In the genomic region with DNA sequence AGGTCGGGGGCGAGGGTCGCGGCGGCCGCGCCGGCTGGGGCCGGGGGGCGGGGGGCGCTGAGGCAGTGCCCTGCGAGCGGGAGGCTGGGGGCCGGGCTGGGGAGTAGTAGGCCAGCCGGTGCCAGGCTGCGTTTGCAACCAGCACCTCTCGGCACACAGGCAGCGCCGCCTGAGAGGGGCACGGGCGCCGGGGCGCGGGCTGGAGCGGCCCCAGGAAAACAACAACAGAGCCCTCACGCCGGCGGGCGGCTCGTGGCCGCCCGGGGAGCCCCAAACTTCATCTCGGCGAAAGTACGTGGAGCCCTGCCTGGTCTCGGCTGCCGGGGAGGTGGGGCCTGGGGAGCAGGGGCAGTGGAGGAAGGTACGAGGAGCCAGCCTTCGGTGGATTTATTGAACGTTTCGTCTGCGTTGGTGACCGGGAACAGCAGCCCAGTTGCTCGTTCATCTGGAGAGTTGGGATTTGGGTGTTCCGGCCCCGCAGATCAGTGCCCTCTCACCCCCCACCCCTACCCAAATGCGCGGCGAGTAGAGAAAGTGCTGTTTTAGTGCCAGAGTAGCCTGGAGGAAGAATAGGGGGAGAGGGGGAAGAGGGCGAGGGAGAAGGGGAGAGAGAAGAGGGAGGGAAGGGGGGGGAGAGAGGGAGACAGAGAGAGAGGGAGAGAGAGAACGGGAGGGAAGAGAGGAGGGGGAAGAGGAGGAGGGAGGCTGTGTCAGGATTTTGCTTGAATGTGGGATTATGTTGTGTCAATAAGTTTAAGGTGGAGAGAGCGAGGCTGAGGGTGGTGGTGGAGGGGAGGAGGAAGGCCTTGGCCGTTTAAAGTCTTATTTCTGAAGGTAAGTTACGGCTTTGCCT, we compare ENCODE assay signal across 8 cellular contexts. TPM values are rescaled to one million over a fixed set of nuclear protein-coding genes. Genes with fewer than 3 reads are reported as not detected.
A peak's percentile ranks its signal among the peaks of the same experiment; 100 is the strongest.
DNase-seq lines count a peak whose midpoint lies in the region; ATAC-seq and TF ChIP-seq lines count a peak whose summit lies in the region.

No MANE protein-coding gene starts in this region.

- TF ChIP-seq CTCF in colonic mucosa (IDR thresholded peaks at IDR 0.05) = no peak

- H3K9me3 ChIP-seq in colonic mucosa = no peaks in the 10 kb centered on the region

- H3K27ac ChIP-seq in colonic mucosa (peak overlapping the region; percentile 95), layer of hippocampus (ENCODE audit: low read depth, low read length) (peak overlapping the region; percentile 91)

- H3K36me3 ChIP-seq in colonic mucosa = no peaks in the 10 kb centered on the region

- H3K27me3 ChIP-seq in colonic mucosa (no peaks in the 10 kb centered on the region), layer of hippocampus (ENCODE audit: control insufficient read depth, insufficient read depth, low read length) (no peaks in the 10 kb centered on the region)

- ATAC-seq in HG02678 (IDR thresholded peaks at IDR 0.05; ENCODE audit: unreplicated experiment) = peak; percentile 32

- intact Hi-C loops in colonic mucosa (cut with DNase I) = loop anchor here (2.0 to 10.0 kb wide), 2 partner anchors 93 to 259 kb away; no protein-coding TSS in a partner anchor

- peak overlapping the region; percentile 82 for H3K4me3 ChIP-seq in colonic mucosa

- DNase-seq in NCI-H2196 (lab: John Stamatoyannopoulos, UW; ENCODE audit: unreplicated experiment) (peak; percentile 24), NCI-H2196 treated with DMSO at 0.1 percent for 48 hours (lab: John Stamatoyannopoulos, UW; ENCODE audit: unreplicated experiment) (no peak), NCI-H1694 (lab: John Stamatoyannopoulos, UW) (peak; percentile 28), colonic mucosa (peak; percentile 46)
- DNase-seq in activated CD4-positive, alpha-beta T cell treated with anti-CD3 and anti-CD28 coated beads for 1 hour = peak; percentile 31
- DNase-seq in stimulated activated CD4-positive, alpha-beta T cell treated with anti-CD3 and anti-CD28 coated beads, Interleukin-1b, Interleukin-23, amount 100 ng/mL, for 48 hours = peak; percentile 48

- H3K4me1 ChIP-seq in colonic mucosa = no peaks in the 10 kb centered on the region

- peak overlapping the region; percentile 83 to 91 for H3K9ac ChIP-seq in colonic mucosa (ENCODE audit: low read depth in 2 of 2, low read length in 2 of 2)

RNA-seq across cellular contexts. Expression of gene BBX, which starts 0.8 kb away (rescaled TPM):
- total RNA-seq in colonic mucosa = 10 to 100 TPM; 21.5 to 44.3 TPM
